In the genomic region with DNA sequence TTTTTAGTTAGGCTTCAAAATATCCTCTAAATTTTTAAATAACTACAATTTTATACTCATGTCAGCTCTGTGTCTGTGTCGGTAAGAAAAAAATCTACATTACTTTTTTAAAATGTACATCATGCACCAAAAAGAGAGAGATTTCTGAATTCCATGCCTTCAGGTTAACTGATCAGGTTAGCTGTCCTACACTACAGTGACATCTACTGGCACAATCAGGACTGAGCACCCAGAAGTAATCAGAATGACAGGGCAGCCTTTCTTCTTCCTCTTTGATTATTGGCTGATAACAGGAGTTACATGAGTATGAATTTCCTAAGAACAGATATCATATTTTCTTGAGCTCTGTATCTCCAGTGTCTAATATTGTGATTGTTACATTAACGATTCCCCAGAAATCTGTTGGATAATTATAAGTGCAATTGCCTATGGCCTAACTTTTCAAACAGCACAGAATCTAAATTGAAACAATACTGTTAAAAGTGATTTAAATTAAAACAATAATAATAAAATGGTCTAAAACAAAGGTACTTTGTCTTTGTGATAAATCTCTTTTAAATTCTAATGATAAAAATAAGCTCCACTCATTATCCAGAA, we compare ENCODE assay signal across 9 cellular contexts. TPM values are rescaled to one million over a fixed set of nuclear protein-coding genes. Genes with fewer than 3 reads are reported as not detected.
DNase-seq lines count a peak whose midpoint lies in the region; ATAC-seq and TF ChIP-seq lines count a peak whose summit lies in the region.
"Had no signal": no experiment of that assay in that cellular context is flagged by ENCODE, and none has a peak within 500 bp of the region (broad histone marks: within the 10 kb centered on the region; RNA-seq: fewer than 3 reads in every experiment).

No MANE protein-coding gene starts in this region.

- ATAC-seq in GM19043 (IDR thresholded peaks at IDR 0.05; ENCODE audit: low read depth, unreplicated experiment) = peak; percentile 85
- ATAC-seq in activated T-cell treated with anti-CD3 and anti-CD28 coated beads, Interleukin-2, amount 50 U/mL, for 4 hours = peak; percentile 94 to 96
- peak; percentile 71 for ATAC-seq in omental fat pad (ENCODE audit: low FRiP score)

- H3K27me3 ChIP-seq in BE2C (peaks cover 25% of the 10 kb centered on the region), OCI-LY1 (ENCODE audit: insufficient read depth, low read length) (no peaks in the 10 kb centered on the region)

- peaks cover 2% of the 10 kb centered on the region for H3K4me1 Mint-ChIP-seq in activated T-cell treated with anti-CD3 and anti-CD28 coated beads, Interleukin-2, amount 50 U/mL, for 4 hours (ENCODE audit: low read depth)

- H2AFZ ChIP-seq in OCI-LY1 (ENCODE audit: low read length) = no peak overlapping the region

- H3K4me2 ChIP-seq in OCI-LY1 (ENCODE audit: low read length) = no peak overlapping the region

- H3K4me1 ChIP-seq in BE2C (no peaks in the 10 kb centered on the region), OCI-LY1 (ENCODE audit: insufficient read depth, low read length, severe bottlenecking) (no peaks in the 10 kb centered on the region)

- no peaks in the 10 kb centered on the region for H3K9me2 ChIP-seq in OCI-LY1 (ENCODE audit: low read depth, low read length)

- H3K27me3 Mint-ChIP-seq in activated T-cell treated with anti-CD3 and anti-CD28 coated beads, Interleukin-2, amount 50 U/mL, for 4 hours (ENCODE audit: low read depth) = no peaks in the 10 kb centered on the region
- H3K27me3 Mint-ChIP-seq: IgD-negative memory B cell had no signal

- no peak overlapping the region for H3K4me3 Mint-ChIP-seq in activated T-cell treated with anti-CD3 and anti-CD28 coated beads, Interleukin-2, amount 50 U/mL, for 4 hours
- H3K4me3 Mint-ChIP-seq: IgD-negative memory B cell had no signal

- H4K20me1 ChIP-seq in OCI-LY1 (ENCODE audit: insufficient read depth, low read length) = no peaks in the 10 kb centered on the region

- peak; percentile 33 for DNase-seq in BE2C
- DNase-seq in HT-29 (ENCODE audit: low spot score) = peak; percentile 81
- peak; percentile 40 for DNase-seq in activated T-cell treated with anti-CD3 and anti-CD28 coated beads, Interleukin-2, amount 50 U/mL, for 4 hours
- peak; percentile 67 for DNase-seq in fibroblast of the conjunctiva (ENCODE audit: low read depth)
- no peak for DNase-seq in omental fat pad (ENCODE audit: low spot score)
- no peak for DNase-seq in NK-92 treated with Interleukin-12 subunit alpha and Interleukin-12 subunit beta, amount 100 ng/mL, for 24 hours (lab: John Stamatoyannopoulos, UW)

- H3K36me3 ChIP-seq in BE2C (no peaks in the 10 kb centered on the region), OCI-LY1 (ENCODE audit: insufficient read depth, low read length) (no peaks in the 10 kb centered on the region)

- TF ChIP-seq CTCF in BE2C (IDR thresholded peaks at IDR 0.05; ENCODE audit: low read depth, low read length) = peak; percentile 97
- TF ChIP-seq CTCF in OCI-LY1 (IDR thresholded peaks at IDR 0.05; ENCODE audit: low read length) = peak; percentile 99
- TF ChIP-seq CTCF in omental fat pad (IDR thresholded peaks at IDR 0.05) = peak in 1 of 3 donors; percentile 16

- no peaks in the 10 kb centered on the region for H3K9me3 Mint-ChIP-seq in activated T-cell treated with anti-CD3 and anti-CD28 coated beads, Interleukin-2, amount 50 U/mL, for 4 hours
- H3K9me3 Mint-ChIP-seq: IgD-negative memory B cell had no signal

- H3K79me2 ChIP-seq in OCI-LY1 (ENCODE audit: insufficient read depth, low read length) = no peaks in the 10 kb centered on the region

- no peak overlapping the region for H3K9ac ChIP-seq in OCI-LY1 (ENCODE audit: low read length)

- H3K36me3 Mint-ChIP-seq in activated T-cell treated with anti-CD3 and anti-CD28 coated beads, Interleukin-2, amount 50 U/mL, for 4 hours (ENCODE audit: insufficient read depth) = no peaks in the 10 kb centered on the region
- H3K36me3 Mint-ChIP-seq: IgD-negative memory B cell had no signal

- no peak overlapping the region for H3K27ac ChIP-seq in OCI-LY1 (ENCODE audit: low read depth, low read length, poor library complexity, severe bottlenecking)

- no peaks in the 10 kb centered on the region for H3F3A ChIP-seq in OCI-LY1 (ENCODE audit: insufficient read depth, low read length)

- H3K4me3 ChIP-seq in BE2C (ENCODE audit: low read depth, low read length) = no peak overlapping the region
- no peak overlapping the region for H3K4me3 ChIP-seq in OCI-LY1 (ENCODE audit: low read depth, low read length, poor library complexity, severe bottlenecking)

- no peaks in the 10 kb centered on the region for H3K9me3 ChIP-seq in BE2C
- H3K9me3 ChIP-seq in OCI-LY1 (ENCODE audit: low read length) = no peaks in the 10 kb centered on the region

RNA-seq across cellular contexts. Expression of a gene that starts 41.8 kb away (rescaled TPM):
- 1.2 TPM for polyA plus RNA-seq in BE2C (2012; ENCODE audit: insufficient read depth, insufficient read length, low read depth)
- total RNA-seq in HT-29 (2014; rRNA removed; shearing (Covaris generic)) = 0.64 and 1.2 TPM in 2 replicates
- 10 to 100 TPM; 21.4 to 23.9 (median 22.8) TPM for total RNA-seq in activated T-cell treated with anti-CD3 and anti-CD28 coated beads, Interleukin-2, amount 50 U/mL, for 4 hours
- total RNA-seq in omental fat pad = 100 to 1,000 TPM in 1 of 4 donors, 10 to 100 TPM in 3; 46.1 to 107 (median 65.2) TPM

RNA-seq across cellular contexts. Expression of a gene that starts 49.9 kb away (rescaled TPM):
- 9.6 TPM for polyA plus RNA-seq in BE2C (2012; ENCODE audit: insufficient read depth, insufficient read length, low read depth)
- 13.0 and 29.9 TPM in 2 replicates for total RNA-seq in HT-29 (2014; rRNA removed; shearing (Covaris generic))
- total RNA-seq in activated T-cell treated with anti-CD3 and anti-CD28 coated beads, Interleukin-2, amount 50 U/mL, for 4 hours = 10 to 100 TPM; 17.0 to 20.2 (median 18.1) TPM
- total RNA-seq in omental fat pad = 10 to 100 TPM; 19.3 to 51.7 (median 24.9) TPM

Comparison
In these comparisons a context has a peak if more than half of its experiments do, and no peak if none do; other contexts are left out.
1. DNase-seq: peak in BE2C (single experiment), HT-29 (single experiment), activated T-cell treated with anti-CD3 and anti-CD28 coated beads, Interleukin-2, amount 50 U/mL, for 4 hours (single experiment) and fibroblast of the conjunctiva (single experiment); none in omental fat pad (single experiment) and NK-92 treated with Interleukin-12 subunit alpha and Interleukin-12 subunit beta, amount 100 ng/mL, for 24 hours (single experiment).
2. RNA of a gene that starts 41.8 kb away (total RNA-seq): 46.1 to 107 TPM in omental fat pad and 21.4 to 23.9 TPM in activated T-cell treated with anti-CD3 and anti-CD28 coated beads, Interleukin-2, amount 50 U/mL, for 4 hours; 0.64 to 1.2 TPM in HT-29; every median in the first group is over 10 times any median in the second.
3. Peak in every context shown above with its lines, with median percentiles within 50 percentile points of each other: ATAC-seq.